1 cellular context compared by ENCODE assay signal in genomic region chr9:88721528-88722279, GRCh38.
TF ChIP-seq lines count a peak whose summit lies in the region.

No MANE protein-coding gene starts in this region.

TF ChIP-seq in K562, 482 proteins besides CTCF, POLR2A, EP300 and RAD21 (continued from another document and continues in another):
- no peak for TF ChIP-seq USF2 (CRISPR knock-in tag; IDR thresholded peaks at IDR 0.05)
- no peak for TF ChIP-seq ZBTB11 (CRISPR knock-in tag; IDR thresholded peaks at IDR 0.05)
- peak; percentile 80 for TF ChIP-seq ZNF175 (CRISPR knock-in tag; IDR thresholded peaks at IDR 0.05; ENCODE audit: low read depth)
- TF ChIP-seq MTA1 (IDR thresholded peaks at IDR 0.05; ENCODE audit: borderline replicate concordance): no peak
- TF ChIP-seq BRF1 (IDR thresholded peaks at IDR 0.05; ENCODE audit: borderline replicate concordance, extremely low read depth, insufficient read length): no peak
- no peak for TF ChIP-seq PREB (CRISPR knock-in tag; IDR thresholded peaks at IDR 0.05)
- TF ChIP-seq ELF2 (CRISPR knock-in tag; IDR thresholded peaks at IDR 0.05): no peak
- TF ChIP-seq HES1 (IDR thresholded peaks at IDR 0.05; ENCODE audit: low read depth): no peak
- TF ChIP-seq ZNF780A (CRISPR knock-in tag; IDR thresholded peaks at IDR 0.05): no peak
- TF ChIP-seq ZNF274 (IDR thresholded peaks at IDR 0.05; ENCODE audit: borderline replicate concordance, low read depth, low read length): no peak
- no peak for TF ChIP-seq KAT2B (IDR thresholded peaks at IDR 0.05; ENCODE audit: low read depth, low read length)
- TF ChIP-seq ZNF583 (CRISPR knock-in tag; IDR thresholded peaks at IDR 0.05): peak; percentile 46; the same call in 1 of the 2 replicates
- TF ChIP-seq ARID1B (IDR thresholded peaks at IDR 0.05): no peak
- 0 out of 2 replicates have a peak, but pooled peaks have one; percentile 38 for TF ChIP-seq HDAC8 (tag; IDR thresholded peaks at IDR 0.05)
- TF ChIP-seq ZC3H11A (IDR thresholded peaks at IDR 0.05; ENCODE audit: low read depth, low read length): no peak
- no peak for TF ChIP-seq CBFB (CRISPR knock-in tag; IDR thresholded peaks at IDR 0.05)
- peak; percentile 72 for TF ChIP-seq PTTG1 (tag; IDR thresholded peaks at IDR 0.05; ENCODE audit: low read depth)
- TF ChIP-seq ZBTB40 (IDR thresholded peaks at IDR 0.05): no peak
- no peak for TF ChIP-seq ZBTB40 (CRISPR knock-in tag; IDR thresholded peaks at IDR 0.05)
- no peak for TF ChIP-seq CHD4 (IDR thresholded peaks at IDR 0.05; ENCODE audit: insufficient read depth, insufficient replicate concordance, low read depth, low read length, poor library complexity, severe bottlenecking)
- no peak for TF ChIP-seq FOXJ3 (CRISPR knock-in tag; IDR thresholded peaks at IDR 0.05)
- TF ChIP-seq MTF1 (CRISPR knock-in tag; IDR thresholded peaks at IDR 0.05; ENCODE audit: borderline replicate concordance): no peak
- TF ChIP-seq ZNF740 (CRISPR knock-in tag; IDR thresholded peaks at IDR 0.05): no peak
- TF ChIP-seq ZNF740 (tag; IDR thresholded peaks at IDR 0.05): peak in 1 of 2 experiments; percentile 53; a peak in 1 of 4 replicates
- peak; percentile 58; the same call in 1 of the 2 replicates for TF ChIP-seq ZNF449 (CRISPR knock-in tag; IDR thresholded peaks at IDR 0.05)
- TF ChIP-seq MAFK (IDR thresholded peaks at IDR 0.05; ENCODE audit: low read length): no peak
- TF ChIP-seq NEUROD1 (IDR thresholded peaks at IDR 0.05; ENCODE audit: borderline replicate concordance, low read depth, low read length, partially characterized antibody): no peak
- no peak for TF ChIP-seq ZNF347 (CRISPR knock-in tag; IDR thresholded peaks at IDR 0.05; ENCODE audit: low read depth)
- TF ChIP-seq ID3 (CRISPR knock-in tag; IDR thresholded peaks at IDR 0.05): no peak
- no peak for TF ChIP-seq ID3 (tag; IDR thresholded peaks at IDR 0.05)
- no peak for TF ChIP-seq ZNF609 (CRISPR knock-in tag; IDR thresholded peaks at IDR 0.05; ENCODE audit: borderline replicate concordance)
- peak; percentile 93 for TF ChIP-seq ZNF311 (CRISPR knock-in tag; IDR thresholded peaks at IDR 0.05)
- no peak for TF ChIP-seq FOS (IDR thresholded peaks at IDR 0.05; ENCODE audit: extremely low read depth, insufficient read length)
- TF ChIP-seq MCM2 (IDR thresholded peaks at IDR 0.05; ENCODE audit: low read depth): no peak
- TF ChIP-seq SRSF1 (IDR thresholded peaks at IDR 0.05; ENCODE audit: low read depth, low read length): no peak
- no peak for TF ChIP-seq ETS2 (tag; IDR thresholded peaks at IDR 0.05; ENCODE audit: borderline replicate concordance, poor library complexity, severe bottlenecking)
- no peak for TF ChIP-seq EHMT2 (IDR thresholded peaks at IDR 0.05)
